Comparison of ENCODE assay signal across 9 cellular contexts in the genomic region with DNA sequence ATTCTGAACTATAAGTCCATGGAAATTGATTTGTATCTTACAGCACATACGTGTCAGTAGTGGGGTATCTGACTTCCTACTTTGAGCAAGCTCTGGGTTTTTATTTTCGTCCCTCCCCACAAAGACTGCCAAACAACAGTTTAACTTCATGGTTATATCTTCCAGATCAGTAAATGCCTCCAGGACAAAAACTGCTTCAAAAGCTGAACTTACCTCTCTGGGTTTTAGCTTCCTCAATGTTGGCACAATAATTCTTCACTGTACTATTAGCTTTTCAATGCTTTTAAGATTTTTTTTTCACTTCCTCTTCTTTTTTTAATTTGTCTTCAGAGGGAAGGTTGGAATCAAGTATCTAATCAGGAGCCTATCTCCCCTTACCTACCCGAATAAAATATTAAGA. TPM values are rescaled to one million over a fixed set of nuclear protein-coding genes. Genes with fewer than 3 reads are reported as not detected.
DNase-seq lines count a peak whose midpoint lies in the region; ATAC-seq and TF ChIP-seq lines count a peak whose summit lies in the region.
"Had no signal": no experiment of that assay in that cellular context is flagged by ENCODE, and none has a peak within 500 bp of the region (broad histone marks: within the 10 kb centered on the region; RNA-seq: fewer than 3 reads in every experiment).

No MANE protein-coding gene starts in this region.

- peaks cover 9% of the 10 kb centered on the region for H3K4me1 Mint-ChIP-seq in activated naive CD4-positive, alpha-beta T cell treated with anti-CD3 and anti-CD28 coated beads, Interleukin-2, amount 50 U/mL, for 24 hours
- H3K4me1 Mint-ChIP-seq in dendritic cell treated with granulocyte-macrophage colony-stimulating factor and Interleukin-4, amounts not matched to agents 40 ng/mL and 50 ng/mL, for 4 days (ENCODE audit: low read depth) = peaks cover 15% of the 10 kb centered on the region
- peaks cover 5 to 16% of the 10 kb centered on the region in 2 donors for H3K4me1 Mint-ChIP-seq in stimulated activated naive B cell treated with anti-CD40 and anti-IgM and Interleukin-4, amounts not matched to agents 10 μg/mL and 1 μg/mL and 100 μg/mL, for 72 hours

- no peaks in the 10 kb centered on the region for H3K27me3 Mint-ChIP-seq in activated naive CD4-positive, alpha-beta T cell treated with anti-CD3 and anti-CD28 coated beads, Interleukin-2, amount 50 U/mL, for 24 hours
- H3K27me3 Mint-ChIP-seq in dendritic cell treated with granulocyte-macrophage colony-stimulating factor and Interleukin-4, amounts not matched to agents 40 ng/mL and 50 ng/mL, for 4 days = peaks cover 3% of the 10 kb centered on the region
- no peaks in the 10 kb centered on the region for H3K27me3 Mint-ChIP-seq in stimulated activated naive B cell treated with anti-CD40 and anti-IgM and Interleukin-4, amounts not matched to agents 10 μg/mL and 1 μg/mL and 100 μg/mL, for 72 hours
- H3K27me3 Mint-ChIP-seq: activated CD4-positive, alpha-beta T cell treated with anti-CD3 and anti-CD28 coated beads for 36 hours had no signal

- intact Hi-C loops in dendritic cell treated with granulocyte-macrophage colony-stimulating factor and Interleukin-4, amounts not matched to agents 40 ng/mL and 50 ng/mL, for 4 days (cut with micrococcal nuclease) = loop anchor here (2.0 kb wide), 1 partner anchor 15 kb away; the partner anchor contains the start of gene CDC42EP2

- no peak for ATAC-seq in stimulated activated naive B cell treated with anti-CD40 and anti-IgM and Interleukin-4, amounts not matched to agents 10 μg/mL and 1 μg/mL and 100 μg/mL, for 72 hours (replicated peaks)

- peak overlapping the region; percentile 46 for H3K4me3 Mint-ChIP-seq in activated naive CD4-positive, alpha-beta T cell treated with anti-CD3 and anti-CD28 coated beads, Interleukin-2, amount 50 U/mL, for 24 hours
- peak overlapping the region; percentile 48 for H3K4me3 Mint-ChIP-seq in dendritic cell treated with granulocyte-macrophage colony-stimulating factor and Interleukin-4, amounts not matched to agents 40 ng/mL and 50 ng/mL, for 4 days
- peak overlapping the region; percentile 31 to 77 for H3K4me3 Mint-ChIP-seq in stimulated activated naive B cell treated with anti-CD40 and anti-IgM and Interleukin-4, amounts not matched to agents 10 μg/mL and 1 μg/mL and 100 μg/mL, for 72 hours
- H3K4me3 Mint-ChIP-seq: activated CD4-positive, alpha-beta T cell treated with anti-CD3 and anti-CD28 coated beads for 36 hours had no signal

- H3K36me3 Mint-ChIP-seq in activated naive CD4-positive, alpha-beta T cell treated with anti-CD3 and anti-CD28 coated beads, Interleukin-2, amount 50 U/mL, for 24 hours = no peaks in the 10 kb centered on the region
- H3K36me3 Mint-ChIP-seq in dendritic cell treated with granulocyte-macrophage colony-stimulating factor and Interleukin-4, amounts not matched to agents 40 ng/mL and 50 ng/mL, for 4 days (ENCODE audit: low read depth) = peaks cover 8% of the 10 kb centered on the region
- H3K36me3 Mint-ChIP-seq in stimulated activated naive B cell treated with anti-CD40 and anti-IgM and Interleukin-4, amounts not matched to agents 10 μg/mL and 1 μg/mL and 100 μg/mL, for 72 hours = peaks cover 1 to 4% of the 10 kb centered on the region in 2 donors

- no peaks in the 10 kb centered on the region for H3K9me3 Mint-ChIP-seq in activated naive CD4-positive, alpha-beta T cell treated with anti-CD3 and anti-CD28 coated beads, Interleukin-2, amount 50 U/mL, for 24 hours
- H3K9me3 Mint-ChIP-seq in dendritic cell treated with granulocyte-macrophage colony-stimulating factor and Interleukin-4, amounts not matched to agents 40 ng/mL and 50 ng/mL, for 4 days = no peaks in the 10 kb centered on the region
- H3K9me3 Mint-ChIP-seq in stimulated activated naive B cell treated with anti-CD40 and anti-IgM and Interleukin-4, amounts not matched to agents 10 μg/mL and 1 μg/mL and 100 μg/mL, for 72 hours = no peaks in the 10 kb centered on the region

- H3K27ac Mint-ChIP-seq in activated naive CD4-positive, alpha-beta T cell treated with anti-CD3 and anti-CD28 coated beads, Interleukin-2, amount 50 U/mL, for 24 hours = peak overlapping the region; percentile 84
- peak overlapping the region; percentile 84 for H3K27ac Mint-ChIP-seq in dendritic cell treated with granulocyte-macrophage colony-stimulating factor and Interleukin-4, amounts not matched to agents 40 ng/mL and 50 ng/mL, for 4 days
- peak overlapping the region; percentile 87 for H3K27ac Mint-ChIP-seq in stimulated activated naive B cell treated with anti-CD40 and anti-IgM and Interleukin-4, amounts not matched to agents 10 μg/mL and 1 μg/mL and 100 μg/mL, for 72 hours
- H3K27ac Mint-ChIP-seq: activated CD4-positive, alpha-beta T cell treated with anti-CD3 and anti-CD28 coated beads for 36 hours had no signal

- no peak for TF ChIP-seq CTCF in GM10266 (IDR thresholded peaks at IDR 0.05; ENCODE audit: control insufficient read depth, insufficient read depth, low read depth, missing control alignments)

- DNase-seq in activated naive CD4-positive, alpha-beta T cell (lab: John Stamatoyannopoulos, UW) = no peak
- DNase-seq in RPMI7951 (ENCODE audit: low read depth) (peak; percentile 47), GM10266 (ENCODE audit: extremely low spot score) (no peak), Ammon's horn (ENCODE audit: low spot score) (no peak), NCI-H1417 treated with DMSO at 0.1 percent for 48 hours (lab: John Stamatoyannopoulos, UW) (no peak)
- DNase-seq in stimulated activated naive B cell treated with anti-CD40 and anti-IgM and Interleukin-4, amounts not matched to agents 10 μg/mL and 1 μg/mL and 100 μg/mL, for 72 hours = no peak

RNA-seq across cellular contexts. Expression of gene DPF2, which starts 4.1 kb away (rescaled TPM):
- total RNA-seq in RPMI7951 (2014; rRNA removed; shearing (Covaris generic)) = 41.5 and 58.9 TPM in 2 replicates

RNA-seq across cellular contexts. Expression of gene CDC42EP2, which starts 14.8 kb away (rescaled TPM):
- 7.0 and 7.1 TPM in 2 replicates for total RNA-seq in RPMI7951 (2014; rRNA removed; shearing (Covaris generic))

RNA-seq across cellular contexts. Expression of gene TIGD3, which starts 25.0 kb away (rescaled TPM):
- 0.20 and 0.24 TPM in 2 replicates for total RNA-seq in RPMI7951 (2014; rRNA removed; shearing (Covaris generic))

RNA-seq across cellular contexts. Expression of gene SLC25A45, which starts 52.9 kb away (rescaled TPM):
- 0.48 and 0.68 TPM in 2 replicates for total RNA-seq in RPMI7951 (2014; rRNA removed; shearing (Covaris generic))

RNA-seq across cellular contexts. Expression of gene FRMD8, which starts 56.9 kb away (rescaled TPM):
- 21.9 and 43.8 TPM in 2 replicates for total RNA-seq in RPMI7951 (2014; rRNA removed; shearing (Covaris generic))
